In the genomic region with DNA sequence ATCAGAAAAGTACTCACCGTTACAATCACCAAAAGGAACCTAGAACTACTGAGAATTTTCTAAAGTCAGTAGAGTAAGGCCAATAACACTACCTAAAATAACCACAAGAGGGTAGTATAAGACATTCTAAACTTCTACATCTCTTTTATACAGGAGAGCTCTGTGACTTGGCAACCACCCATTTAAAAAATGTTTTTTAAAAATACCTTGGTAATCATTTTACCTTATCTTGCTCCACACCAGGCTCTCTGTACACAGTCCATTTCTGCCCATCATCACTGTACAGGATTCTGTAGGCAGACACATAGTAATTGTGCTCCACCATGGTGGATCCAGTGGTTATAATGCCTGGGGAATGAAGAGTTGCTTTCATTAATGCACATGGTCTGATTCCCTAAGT, we compare ENCODE assay signal across 10 cellular contexts. TPM values are rescaled to one million over a fixed set of nuclear protein-coding genes. Genes with fewer than 3 reads are reported as not detected.
A peak's percentile ranks its signal among the peaks of the same experiment; 100 is the strongest.
DNase-seq lines count a peak whose midpoint lies in the region; ATAC-seq and TF ChIP-seq lines count a peak whose summit lies in the region.
"Had no signal": no experiment of that assay in that cellular context is flagged by ENCODE, and none has a peak within 500 bp of the region (broad histone marks: within the 10 kb centered on the region; RNA-seq: fewer than 3 reads in every experiment).

No MANE protein-coding gene starts in this region.

- intact Hi-C loops in left ventricle myocardium inferior (cut with micrococcal nuclease): loop anchor here (2.0 kb wide), 1 partner anchor 173 kb away; no protein-coding TSS in a partner anchor

- no peaks in the 10 kb centered on the region for H3K36me3 Mint-ChIP-seq in CD4-positive, CD25-positive, alpha-beta regulatory T cell
- no peaks in the 10 kb centered on the region for H3K36me3 Mint-ChIP-seq in activated CD8-positive, alpha-beta T cell treated with anti-CD3 and anti-CD28 coated beads, Interleukin-2, amount 10 ng/mL, durations not matched to agents 7 days and 5 days (ENCODE audit: low read depth)

- peaks cover 4% of the 10 kb centered on the region for H4K20me1 ChIP-seq in smooth muscle cell (ENCODE audit: low read depth)

- no peak overlapping the region for H3K4me3 Mint-ChIP-seq in CD4-positive, CD25-positive, alpha-beta regulatory T cell
- no peak overlapping the region for H3K4me3 Mint-ChIP-seq in activated CD8-positive, alpha-beta T cell treated with anti-CD3 and anti-CD28 coated beads, Interleukin-2, amount 10 ng/mL, durations not matched to agents 7 days and 5 days

- no peaks in the 10 kb centered on the region for H3K79me2 ChIP-seq in smooth muscle cell (ENCODE audit: low read depth)

- H3K27ac Mint-ChIP-seq in CD4-positive, CD25-positive, alpha-beta regulatory T cell: no peak overlapping the region
- no peak overlapping the region for H3K27ac Mint-ChIP-seq in activated CD8-positive, alpha-beta T cell treated with anti-CD3 and anti-CD28 coated beads, Interleukin-2, amount 10 ng/mL, durations not matched to agents 7 days and 5 days

- peak; percentile 55 to 68 for ATAC-seq in CD4-positive, CD25-positive, alpha-beta regulatory T cell (ENCODE audit: low read depth in 2 of 2)
- peak; percentile 79 for ATAC-seq in GM18870 (IDR thresholded peaks at IDR 0.05; ENCODE audit: unreplicated experiment)
- ATAC-seq in HG03095 (IDR thresholded peaks at IDR 0.05; ENCODE audit: unreplicated experiment): peak; percentile 78
- ATAC-seq in activated CD8-positive, alpha-beta T cell treated with anti-CD3 and anti-CD28 coated beads, Interleukin-2, amount 10 ng/mL, durations not matched to agents 7 days and 5 days: peak; percentile 57

- no peaks in the 10 kb centered on the region for H3K4me1 ChIP-seq in CD4-positive, CD25-positive, alpha-beta regulatory T cell (ENCODE audit: control insufficient read depth, insufficient read depth, low read length, poor library complexity, severe bottlenecking)
- H3K4me1 ChIP-seq in left ventricle myocardium inferior (peaks cover 5% of the 10 kb centered on the region), smooth muscle cell (ENCODE audit: low read depth) (no peaks in the 10 kb centered on the region)

- 35% methylated on average over 1 of the region's 1 CpG for WGBS in smooth muscle cell (ENCODE audit: low lambda C conversion rate)

- no peak overlapping the region for H2AFZ ChIP-seq in smooth muscle cell (ENCODE audit: low read depth)

- peaks cover 7% of the 10 kb centered on the region for H3K27me3 Mint-ChIP-seq in CD4-positive, CD25-positive, alpha-beta regulatory T cell
- H3K27me3 Mint-ChIP-seq in activated CD8-positive, alpha-beta T cell treated with anti-CD3 and anti-CD28 coated beads, Interleukin-2, amount 10 ng/mL, durations not matched to agents 7 days and 5 days (ENCODE audit: low read depth): no peaks in the 10 kb centered on the region

- no peak overlapping the region for H3K9ac ChIP-seq in smooth muscle cell (ENCODE audit: low read depth)

- POLR2A ChIA-PET in activated CD8-positive, alpha-beta T cell treated with anti-CD3 and anti-CD28 coated beads, Interleukin-2, amount 10 ng/mL, durations not matched to agents 7 days and 5 days (lab: Charles Lee): no interaction called here

- TF ChIP-seq CTCF in left ventricle myocardium inferior (IDR thresholded peaks at IDR 0.05; ENCODE audit: borderline replicate concordance) (peak; percentile 88), smooth muscle cell (IDR thresholded peaks at IDR 0.05; ENCODE audit: borderline replicate concordance, insufficient read depth, poor library complexity, severe bottlenecking) (peak; percentile 79)

- no peaks in the 10 kb centered on the region for H3K9me3 ChIP-seq in CD4-positive, CD25-positive, alpha-beta regulatory T cell (ENCODE audit: control insufficient read depth in 2 of 2, low read length in 2 of 2)
- H3K9me3 ChIP-seq in left ventricle myocardium inferior (replicated peaks) (no peaks in the 10 kb centered on the region), smooth muscle cell (replicated peaks; ENCODE audit: low read depth) (no peaks in the 10 kb centered on the region)
- H3K9me3 ChIP-seq: SJSA1 had no signal

- H3K4me2 ChIP-seq in smooth muscle cell: no peak overlapping the region

- CTCF ChIA-PET in activated CD8-positive, alpha-beta T cell treated with anti-CD3 and anti-CD28 coated beads, Interleukin-2, amount 10 ng/mL, durations not matched to agents 7 days and 5 days (lab: Charles Lee): interaction anchor here (0.6 to 6.3 kb wide), 16 partner anchors 9 to 937 kb away, joined by 3 to 78 read pairs (median 4); a partner anchor contains a TSS

- H3K27ac ChIP-seq in CD4-positive, CD25-positive, alpha-beta regulatory T cell (ENCODE audit: insufficient read depth, low read length, poor library complexity, severe bottlenecking): no peak overlapping the region
- H3K27ac ChIP-seq in left ventricle myocardium inferior (replicated peaks): no peak overlapping the region
- no peak overlapping the region for H3K27ac ChIP-seq in smooth muscle cell (ENCODE audit: low read depth)
- H3K27ac ChIP-seq: SJSA1, skin epidermis had no signal

- no peaks in the 10 kb centered on the region for H3K4me1 Mint-ChIP-seq in CD4-positive, CD25-positive, alpha-beta regulatory T cell
- H3K4me1 Mint-ChIP-seq in activated CD8-positive, alpha-beta T cell treated with anti-CD3 and anti-CD28 coated beads, Interleukin-2, amount 10 ng/mL, durations not matched to agents 7 days and 5 days (ENCODE audit: low read depth): no peaks in the 10 kb centered on the region

- no peaks in the 10 kb centered on the region for H3K36me3 ChIP-seq in CD4-positive, CD25-positive, alpha-beta regulatory T cell (ENCODE audit: control insufficient read depth, insufficient read depth, low read length)
- H3K36me3 ChIP-seq in left ventricle myocardium inferior (peaks cover 53% of the 10 kb centered on the region), smooth muscle cell (ENCODE audit: low read depth) (peaks cover 4% of the 10 kb centered on the region)

- H3F3A ChIP-seq in smooth muscle cell (ENCODE audit: low read depth): peaks cover 18% of the 10 kb centered on the region

- H3K27me3 ChIP-seq in CD4-positive, CD25-positive, alpha-beta regulatory T cell (ENCODE audit: control insufficient read depth, insufficient read depth, low read length): no peaks in the 10 kb centered on the region
- no peaks in the 10 kb centered on the region for H3K27me3 ChIP-seq in left ventricle myocardium inferior (ENCODE audit: low read depth)
- H3K27me3 ChIP-seq in smooth muscle cell (ENCODE audit: low read depth): no peaks in the 10 kb centered on the region
- H3K27me3 ChIP-seq: SJSA1 had no signal

- peak in 2 of 3 donors; percentile 39 to 60 for DNase-seq in CD4-positive, CD25-positive, alpha-beta regulatory T cell
- DNase-seq in NCI-H2107 (lab: John Stamatoyannopoulos, UW) (peak; percentile 45), left ventricle myocardium inferior (no peak), smooth muscle cell (lab: John Stamatoyannopoulos, UW; ENCODE audit: unreplicated experiment) (no peak)
- DNase-seq in activated CD8-positive, alpha-beta T cell treated with anti-CD3 and anti-CD28 coated beads, Interleukin-2, amount 10 ng/mL, durations not matched to agents 7 days and 5 days: no peak
- DNase-seq in activated CD4-positive, alpha-beta T cell treated with anti-CD3 and anti-CD28 coated beads, Interleukin-2, amount 50 U/mL, for 48 hours: no peak

- H3K4me3 ChIP-seq in CD4-positive, CD25-positive, alpha-beta regulatory T cell (ENCODE audit: low read depth, low read length): no peak overlapping the region
- no peak overlapping the region for H3K4me3 ChIP-seq in left ventricle myocardium inferior
- H3K4me3 ChIP-seq in smooth muscle cell: no peak overlapping the region
- H3K4me3 ChIP-seq: SJSA1, skin epidermis had no signal

- no peaks in the 10 kb centered on the region for H3K9me3 Mint-ChIP-seq in CD4-positive, CD25-positive, alpha-beta regulatory T cell
- H3K9me3 Mint-ChIP-seq in activated CD8-positive, alpha-beta T cell treated with anti-CD3 and anti-CD28 coated beads, Interleukin-2, amount 10 ng/mL, durations not matched to agents 7 days and 5 days (ENCODE audit: insufficient read depth): no peaks in the 10 kb centered on the region

RNA-seq across cellular contexts. Expression of a gene that starts 54.4 kb away (rescaled TPM):
- total RNA-seq in CD4-positive, CD25-positive, alpha-beta regulatory T cell: 0.89 TPM
- polyA plus RNA-seq in CD4-positive, CD25-positive, alpha-beta regulatory T cell: under 1 TPM in 1 of 4 donors, not detected in 3; 0.37 TPM
- total RNA-seq in activated CD8-positive, alpha-beta T cell treated with anti-CD3 and anti-CD28 coated beads, Interleukin-2, amount 10 ng/mL, durations not matched to agents 7 days and 5 days: not detected
- 52.5 TPM for total RNA-seq in left ventricle myocardium inferior
- 29.4 and 40.7 TPM in 2 replicates for total RNA-seq in smooth muscle cell
- polyA plus RNA-seq in smooth muscle cell: 19.4 and 24.7 TPM in 2 replicates
- total RNA-seq: SJSA1 had no signal

Comparison
In these comparisons a context has a peak if more than half of its experiments do, and no peak if none do; other contexts are left out.
1. DNase-seq: peak in CD4-positive, CD25-positive, alpha-beta regulatory T cell (2 of 3) and NCI-H2107 (single experiment); none in activated CD8-positive, alpha-beta T cell treated with anti-CD3 and anti-CD28 coated beads, Interleukin-2, amount 10 ng/mL, durations not matched to agents 7 days and 5 days (single experiment), left ventricle myocardium inferior (single experiment), smooth muscle cell (single experiment) and activated CD4-positive, alpha-beta T cell treated with anti-CD3 and anti-CD28 coated beads, Interleukin-2, amount 50 U/mL, for 48 hours (0 of 2).
2. RNA of a gene that starts 54.4 kb away (total RNA-seq): 52.5 TPM in left ventricle myocardium inferior (single experiment) and 29.4 to 40.7 TPM in smooth muscle cell; 0.89 TPM in CD4-positive, CD25-positive, alpha-beta regulatory T cell (single experiment) and not detected in activated CD8-positive, alpha-beta T cell treated with anti-CD3 and anti-CD28 coated beads, Interleukin-2, amount 10 ng/mL, durations not matched to agents 7 days and 5 days; every median in the first group is over 10 times any median in the second.
3. Peak in every context shown above with its lines, with median percentiles within 50 percentile points of each other: ATAC-seq.